ENCODE assay signal across 8 cellular contexts in genomic region chr10:79826131-79826495, GRCh38. TPM values are rescaled to one million over a fixed set of nuclear protein-coding genes. Genes with fewer than 3 reads are reported as not detected.
A peak's percentile ranks its signal among the peaks of the same experiment; 100 is the strongest.
DNase-seq lines count a peak whose midpoint lies in the region; TF ChIP-seq lines count a peak whose summit lies in the region.
"Not testable (repeated sequence)": the region's sequence is repeated elsewhere in the genome, so short reads cannot be mapped to it uniquely, and the experiment has no call there.

No MANE protein-coding gene starts in this region.

- not testable (repeated sequence) for H3K4me1 ChIP-seq in trophoblast cell (ENCODE audit: control insufficient read depth in 1 of 2, insufficient read depth in 2 of 2, low read length in 2 of 2); thyroid gland

- intact Hi-C loops in lower leg skin (cut with DNase I; ENCODE audit: low total_unique reads); thyroid gland (cut with DNase I): not testable (repeated sequence)

- not testable (repeated sequence) for TF ChIP-seq CTCF in WERI-Rb-1 (IDR thresholded peaks at IDR 0.05; ENCODE audit: low read depth, low read length); astrocyte of the spinal cord (IDR thresholded peaks at IDR 0.05; ENCODE audit: low read depth, low read length); fibroblast of pulmonary artery (IDR thresholded peaks at IDR 0.05; ENCODE audit: low read length, missing control alignments); lower leg skin (IDR thresholded peaks at IDR 0.05); thyroid gland (IDR thresholded peaks at IDR 0.05)

- not testable (repeated sequence) for H2AK5ac ChIP-seq in trophoblast cell (ENCODE audit: low read length)

- H3K9ac ChIP-seq in trophoblast cell (ENCODE audit: low read length) = peak overlapping the region; percentile 83

- H4K12ac ChIP-seq in trophoblast cell (ENCODE audit: low read depth, low read length) = peak overlapping the region; percentile 93

- H2BK5ac ChIP-seq in trophoblast cell (ENCODE audit: low read depth, low read length, poor library complexity) = peak overlapping the region; percentile 93

- DNase-seq in Caki2 (ENCODE audit: low read depth) (peak; percentile 37), trophoblast cell (peak in 1 of 2 donors; percentile 12)
- DNase-seq in Jurkat, Clone E6-1 (ENCODE audit: low read depth, low spot score); WERI-Rb-1; astrocyte of the spinal cord (ENCODE audit: low read depth, low spot score); fibroblast of pulmonary artery (ENCODE audit: low read depth); lower leg skin (ENCODE audit: low spot score in 2 of 2); thyroid gland: not testable (repeated sequence)

- H3K27ac ChIP-seq in WERI-Rb-1 = not testable (repeated sequence)
- peak overlapping the region; percentile 84 for H3K27ac ChIP-seq in trophoblast cell (ENCODE audit: low read depth, low read length)
- peak overlapping the region in 2 of 3 donors; percentile 50 to 75 for H3K27ac ChIP-seq in thyroid gland

- H3K36me3 ChIP-seq in WERI-Rb-1; trophoblast cell (ENCODE audit: control insufficient read depth in 1 of 2, insufficient read depth in 2 of 2, low read length in 2 of 2); thyroid gland: not testable (repeated sequence)

- in situ Hi-C loops in Caki2 (cut with HindIII; ENCODE audit: low pct_unique_long_range_greater_than_20kb, low sequenced_read_pairs); astrocyte of the spinal cord (cut with HindIII; ENCODE audit: low sequenced_read_pairs): not testable (repeated sequence)

- not testable (repeated sequence) for H3K18ac ChIP-seq in trophoblast cell (ENCODE audit: low read length)

- H2BK12ac ChIP-seq in trophoblast cell (ENCODE audit: low read length) = not testable (repeated sequence)

- H3K4ac ChIP-seq in trophoblast cell (ENCODE audit: low read depth, low read length) = not testable (repeated sequence)

- not testable (repeated sequence) for H3K27me3 ChIP-seq in WERI-Rb-1 (ENCODE audit: insufficient read depth, low read depth, severe bottlenecking); trophoblast cell (ENCODE audit: insufficient read depth, low read length); thyroid gland

- H4K91ac ChIP-seq in trophoblast cell (ENCODE audit: low read depth, low read length) = peak overlapping the region; percentile 83

- H3K23ac ChIP-seq in trophoblast cell (ENCODE audit: low read length) = not testable (repeated sequence)

- H3K79me2 ChIP-seq in trophoblast cell (ENCODE audit: control insufficient read depth, insufficient read depth, low read length, poor library complexity) = not testable (repeated sequence)

- H4K8ac ChIP-seq in trophoblast cell (ENCODE audit: low read depth, low read length) = peak overlapping the region; percentile 88

- H2BK120ac ChIP-seq in trophoblast cell (ENCODE audit: insufficient read depth, low read length, poor library complexity) = peak overlapping the region; percentile 66

- WGBS in lower leg skin, 2 donors = 2% methylated on average over 21 of the region's 44 CpGs; no CpG with 5 or more reads in 1 of the 2 donors
- WGBS in trophoblast cell (ENCODE audit: extremely low coverage, insufficient coverage, insufficient read length) = no CpG with 5 or more reads among the region's 44 CpGs
- WGBS in thyroid gland, 2 donors = no CpG with 5 or more reads among the region's 44 CpGs

- H3K9me3 ChIP-seq in WERI-Rb-1 (ENCODE audit: severe bottlenecking); trophoblast cell (ENCODE audit: insufficient read depth, low read depth, low read length); thyroid gland: not testable (repeated sequence)

- TF ChIP-seq POLR2A in lower leg skin (IDR thresholded peaks at IDR 0.05); thyroid gland (IDR thresholded peaks at IDR 0.05): not testable (repeated sequence)

- peak overlapping the region; percentile 77 for H3K14ac ChIP-seq in trophoblast cell (ENCODE audit: low read length)

- not testable (repeated sequence) for H2AFZ ChIP-seq in trophoblast cell (ENCODE audit: insufficient read depth, low read length, poor library complexity)

- H3K4me3 ChIP-seq in Jurkat, Clone E6-1 (ENCODE audit: low read length) = peak overlapping the region; percentile 40
- H3K4me3 ChIP-seq in WERI-Rb-1 (ENCODE audit: low read depth, low read length) = peak overlapping the region; percentile 49
- H3K4me3 ChIP-seq in astrocyte of the spinal cord (ENCODE audit: low read depth, low read length) = peak overlapping the region; percentile 46
- peak overlapping the region; percentile 54 for H3K4me3 ChIP-seq in fibroblast of pulmonary artery (replicated peaks; ENCODE audit: low read depth, low read length)
- H3K4me3 ChIP-seq in lower leg skin (ENCODE audit: low read depth, poor library complexity, severe bottlenecking) = peak overlapping the region; percentile 62
- peak overlapping the region; percentile 82 for H3K4me3 ChIP-seq in trophoblast cell (ENCODE audit: low read depth, low read length)
- H3K4me3 ChIP-seq in thyroid gland (replicated peaks in 1 of 3) = peak overlapping the region in 1 of 3 donors; percentile 45

- H3K79me1 ChIP-seq in trophoblast cell (ENCODE audit: low read length) = not testable (repeated sequence)

- H3K4me2 ChIP-seq in trophoblast cell (ENCODE audit: low read length) = not testable (repeated sequence)

RNA-seq across cellular contexts. Expression of gene NUTM2E, which starts 0.4 kb away (rescaled TPM):
- not detected in 2 replicates for total RNA-seq in Caki2 (2014; rRNA removed; shearing (Covaris generic); ENCODE audit: low replicate concordance)
- 0.65 TPM for polyA plus RNA-seq in Jurkat, Clone E6-1 (2012; ENCODE audit: insufficient read depth, insufficient read length)
- total RNA-seq in lower leg skin (under 1 TPM in 2 of 4 donors, not detected in 2; 0.36 to 0.72 TPM), thyroid gland (under 1 TPM in 1 of 4 donors, not detected in 3; 0.56 TPM)
- polyA plus RNA-seq in trophoblast cell (2013) = 0.01 and 0.04 TPM in 2 replicates
